Comparison of ENCODE assay signal across 9 cellular contexts in genomic region chr5:80184235-80185023, GRCh38.
DNase-seq lines count a peak whose midpoint lies in the region; ATAC-seq and TF ChIP-seq lines count a peak whose summit lies in the region.
"Had no signal": no experiment of that assay in that cellular context is flagged by ENCODE, and none has a peak within 500 bp of the region (broad histone marks: within the 10 kb centered on the region; RNA-seq: fewer than 3 reads in every experiment).

No MANE protein-coding gene starts in this region.

- H3K14ac ChIP-seq in mesenchymal stem cell (ENCODE audit: low read length in 2 of 2), result no peak overlapping the region

- no peak overlapping the region for H3K23ac ChIP-seq in mesenchymal stem cell (ENCODE audit: low read length in 2 of 2)

- H3K4me3 ChIP-seq in dorsolateral prefrontal cortex (no peak overlapping the region), mesenchymal stem cell (ENCODE audit: insufficient read depth in 1 of 2, low read depth in 1 of 2, low read length in 2 of 2) (no peak overlapping the region)
- H3K4me3 ChIP-seq: SK-N-MC had no signal

- no peak overlapping the region for H2BK5ac ChIP-seq in mesenchymal stem cell (ENCODE audit: low read depth, low read length, poor library complexity, severe bottlenecking)

- H3K36me3 ChIP-seq in mesenchymal stem cell (ENCODE audit: control insufficient read depth in 1 of 2, insufficient read depth in 2 of 2, low read depth in 1 of 2, low read length in 2 of 2), result no peaks in the 10 kb centered on the region

- H3K9ac ChIP-seq in mesenchymal stem cell (ENCODE audit: low read length), result no peak overlapping the region

- intact Hi-C loops in dorsolateral prefrontal cortex (cut with DNase I), result no loop called here

- H3K27me3 ChIP-seq in dorsolateral prefrontal cortex (no peaks in the 10 kb centered on the region), mesenchymal stem cell (ENCODE audit: control insufficient read depth in 1 of 2, insufficient read depth in 1 of 2, low read length in 2 of 2) (no peaks in the 10 kb centered on the region)

- DNase-seq in T-helper 2 cell treated with Interferon-gamma antibody and Interleukin-4, amounts not matched to agents 5 μg/mL and 100 μg/mL, for 36 hours (ENCODE audit: low spot score), result no peak
- DNase-seq in T-helper 2 cell (no peak), NCI-H2171 (lab: John Stamatoyannopoulos, UW) (peak; percentile 19), dorsolateral prefrontal cortex (no peak), mesenchymal stem cell (no peak)
- DNase-seq in stimulated activated CD8-positive, alpha-beta memory T cell treated with anti-CD3 and anti-CD28 coated beads, Interleukin-4, amount 100 ng/mL, for 48 hours, result peak; percentile 27
- DNase-seq in stimulated activated naive CD4-positive, alpha-beta T cell (lab: John Stamatoyannopoulos, UW), result no peak

- H3K18ac ChIP-seq in mesenchymal stem cell (ENCODE audit: low read depth in 1 of 2, low read length in 2 of 2), result peak overlapping the region in 1 of 2 experiments; percentile 16

- H3K4ac ChIP-seq in mesenchymal stem cell (ENCODE audit: low read depth in 1 of 2, low read length in 2 of 2), result no peak overlapping the region

- no peaks in the 10 kb centered on the region for H3K9me3 ChIP-seq in mesenchymal stem cell (ENCODE audit: control insufficient read depth, low read length)

- H3K27ac ChIP-seq in dorsolateral prefrontal cortex (peak overlapping the region in 52 of 59 donors; percentile 5 to 75 (median 46)), mesenchymal stem cell (ENCODE audit: low read length, poor library complexity, severe bottlenecking) (no peak overlapping the region)
- H3K27ac ChIP-seq: SK-N-MC had no signal

- H3K27me3 Mint-ChIP-seq in T-helper 2 cell treated with Interferon-gamma antibody and Interleukin-4, amounts not matched to agents 5 μg/mL and 100 μg/mL, for 36 hours (ENCODE audit: low read depth), result no peaks in the 10 kb centered on the region

- H3K27ac Mint-ChIP-seq in T-helper 2 cell treated with Interferon-gamma antibody and Interleukin-4, amounts not matched to agents 5 μg/mL and 100 μg/mL, for 36 hours, result peak overlapping the region; percentile 87

- H3K9me3 Mint-ChIP-seq in T-helper 2 cell treated with Interferon-gamma antibody and Interleukin-4, amounts not matched to agents 5 μg/mL and 100 μg/mL, for 36 hours, result no peaks in the 10 kb centered on the region

- no peak overlapping the region for H3K4me2 ChIP-seq in mesenchymal stem cell (ENCODE audit: low read length, poor library complexity, severe bottlenecking)

- H3K4me1 Mint-ChIP-seq in T-helper 2 cell treated with Interferon-gamma antibody and Interleukin-4, amounts not matched to agents 5 μg/mL and 100 μg/mL, for 36 hours (ENCODE audit: low read depth), result peaks cover 84% of the 10 kb centered on the region

- H3K4me3 Mint-ChIP-seq in T-helper 2 cell treated with Interferon-gamma antibody and Interleukin-4, amounts not matched to agents 5 μg/mL and 100 μg/mL, for 36 hours, result peak overlapping the region; percentile 39

- H2BK12ac ChIP-seq in mesenchymal stem cell (ENCODE audit: low read length in 2 of 2), result no peak overlapping the region

- no peak overlapping the region for H2AFZ ChIP-seq in mesenchymal stem cell (ENCODE audit: low read depth, low read length)

- no peak overlapping the region for H2BK15ac ChIP-seq in mesenchymal stem cell (ENCODE audit: low read depth, poor library complexity, severe bottlenecking)

- H2BK120ac ChIP-seq in mesenchymal stem cell (ENCODE audit: low read depth, low read length), result no peak overlapping the region

- peaks cover 60% of the 10 kb centered on the region for H3K36me3 Mint-ChIP-seq in T-helper 2 cell treated with Interferon-gamma antibody and Interleukin-4, amounts not matched to agents 5 μg/mL and 100 μg/mL, for 36 hours (ENCODE audit: low read depth)

- TF ChIP-seq CTCF in dorsolateral prefrontal cortex (IDR thresholded peaks at IDR 0.05 in 54 of 56, conservative IDR thresholded peaks at IDR 0.05 in 2 of 56; ENCODE audit: low read depth in 1 of 56, partially characterized antibody in 56 of 56), result no peak

- WGBS in mesenchymal stem cell, result 80% methylated on average over 4 of the region's 5 CpGs

- H3K4me1 ChIP-seq in mesenchymal stem cell (ENCODE audit: control insufficient read depth, insufficient read depth, low read depth, low read length), result no peaks in the 10 kb centered on the region

- H2AK5ac ChIP-seq in mesenchymal stem cell (ENCODE audit: low read length, severe bottlenecking), result no peak overlapping the region

- peaks cover 12% of the 10 kb centered on the region for H3K79me1 ChIP-seq in mesenchymal stem cell (replicated peaks; ENCODE audit: low read length, poor library complexity, severe bottlenecking)

- no peak overlapping the region for H4K91ac ChIP-seq in mesenchymal stem cell (ENCODE audit: low read length)

- no peak for ATAC-seq in HG03469 (IDR thresholded peaks at IDR 0.05; ENCODE audit: unreplicated experiment)

- H4K8ac ChIP-seq in mesenchymal stem cell (ENCODE audit: low read length), result no peak overlapping the region

Comparison
In these comparisons a context has a peak if more than half of its experiments do, and no peak if none do; other contexts are left out.
1. DNase-seq: peak in NCI-H2171 (single experiment) and stimulated activated CD8-positive, alpha-beta memory T cell treated with anti-CD3 and anti-CD28 coated beads, Interleukin-4, amount 100 ng/mL, for 48 hours (single experiment); none in T-helper 2 cell treated with Interferon-gamma antibody and Interleukin-4, amounts not matched to agents 5 μg/mL and 100 μg/mL, for 36 hours (single experiment), T-helper 2 cell (0 of 5), dorsolateral prefrontal cortex (0 of 10), mesenchymal stem cell (single experiment) and stimulated activated naive CD4-positive, alpha-beta T cell (0 of 6).